1 cellular context compared by ENCODE assay signal in genomic region chr1:29081201-29081600, GRCh38.
TF ChIP-seq lines count a peak whose summit lies in the region.

No MANE protein-coding gene starts in this region.

TF ChIP-seq in GM23338, 12 proteins besides CTCF, POLR2A, EP300 and RAD21:
- TF ChIP-seq ETS1 (IDR thresholded peaks at IDR 0.05) (no peak), POLR2AphosphoS5 (IDR thresholded peaks at IDR 0.05; ENCODE audit: low read depth) (no peak), CREB1 (CRISPR knock-in tag; IDR thresholded peaks at IDR 0.05; ENCODE audit: low read depth) (no peak), REST (IDR thresholded peaks at IDR 0.05; ENCODE audit: unreplicated experiment) (no peak), JUNB (IDR thresholded peaks at IDR 0.05; ENCODE audit: unreplicated experiment) (no peak), NANOG (IDR thresholded peaks at IDR 0.05; ENCODE audit: borderline replicate concordance) (no peak), STAT1 (IDR thresholded peaks at IDR 0.05; ENCODE audit: unreplicated experiment) (no peak), ZNF331 (CRISPR knock-in tag; IDR thresholded peaks at IDR 0.05; ENCODE audit: low read depth) (no peak), EZH2 (IDR thresholded peaks at IDR 0.05; ENCODE audit: low read depth, unreplicated experiment) (no peak), EZH2phosphoT487 (IDR thresholded peaks at IDR 0.05; ENCODE audit: unreplicated experiment) (no peak), ZNF462 (CRISPR knock-in tag; IDR thresholded peaks at IDR 0.05) (no peak), ZNF114 (CRISPR knock-in tag; IDR thresholded peaks at IDR 0.05) (no peak)
